ENCODE assay signal across 26 cellular contexts in the genomic region with DNA sequence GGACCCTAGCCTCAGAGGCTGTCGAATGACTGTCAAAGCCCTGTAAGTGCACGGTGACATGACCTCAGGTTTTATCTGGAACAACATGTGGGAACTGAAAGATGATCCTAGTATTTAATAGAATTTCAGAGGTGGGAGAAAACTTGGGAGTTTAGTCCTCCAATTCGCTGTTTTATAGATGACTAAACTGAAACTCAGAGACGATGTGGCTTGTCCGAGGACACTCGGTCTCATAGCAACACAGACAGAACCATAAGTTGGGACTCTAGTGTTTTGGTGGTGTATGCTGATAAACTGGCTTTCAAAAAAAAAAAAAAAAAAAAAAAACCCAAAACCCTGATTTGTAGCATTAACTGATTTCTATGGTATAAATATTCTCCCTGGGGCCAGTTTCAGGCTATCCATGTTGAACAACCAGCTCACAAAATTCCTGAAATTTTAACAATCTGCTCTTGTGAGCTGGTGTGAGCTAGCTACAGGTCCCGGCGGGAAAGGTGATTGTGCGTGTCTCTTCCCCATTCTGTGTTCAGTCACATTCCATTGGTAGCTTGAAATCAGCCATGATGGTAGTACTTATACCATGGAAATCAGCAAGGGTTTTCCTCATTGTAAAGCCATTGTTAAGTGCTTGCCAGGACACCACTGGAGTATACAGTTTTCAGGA.
DNase-seq lines count a peak whose midpoint lies in the region; ATAC-seq, FAIRE-seq and TF ChIP-seq lines count a peak whose summit lies in the region.
"Had no signal": no experiment of that assay in that cellular context is flagged by ENCODE, and none has a peak within 500 bp of the region (broad histone marks: within the 10 kb centered on the region; RNA-seq: fewer than 3 reads in every experiment).

No MANE protein-coding gene starts in this region.

- no peak overlapping the region for H3K4me3 ChIP-seq in GM12878
- no peak overlapping the region for H3K4me3 ChIP-seq in foreskin fibroblast (ENCODE audit: low read depth in 1 of 2, low read length in 2 of 2)
- no peak overlapping the region for H3K4me3 ChIP-seq in HepG2 (replicated peaks in 1 of 3; ENCODE audit: insufficient read depth in 1 of 3, low read depth in 2 of 3, low read length in 3 of 3)
- H3K4me3 ChIP-seq in PC-3 (ENCODE audit: low read length): no peak overlapping the region
- H3K4me3 ChIP-seq in right lobe of liver: no peak overlapping the region
- H3K4me3 ChIP-seq: PC-9, SJCRH30 had no signal

- H3K27ac ChIP-seq in GM12878 (ENCODE audit: control insufficient read depth, insufficient read depth) (no peak overlapping the region), HepG2 (ENCODE audit: extremely low read length, insufficient read depth, low read length) (no peak overlapping the region), PC-3 (ENCODE audit: low read length) (no peak overlapping the region), right lobe of liver (no peak overlapping the region)
- H3K27ac ChIP-seq: PC-9, SJCRH30 had no signal

- no peak overlapping the region for H3K4me2 ChIP-seq in GM12878 (ENCODE audit: control insufficient read depth, insufficient read depth)
- no peak overlapping the region for H3K4me2 ChIP-seq in HepG2 (ENCODE audit: low read depth, low read length)
- no peak overlapping the region for H3K4me2 ChIP-seq in PC-3 (ENCODE audit: low read length)
- H3K4me2 ChIP-seq: PC-9 had no signal

- intact Hi-C loops in GM12878 (cut with micrococcal nuclease; ENCODE audit: unreplicated experiment): no loop called here
- intact Hi-C loops in HepG2 (cut with micrococcal nuclease; ENCODE audit: unreplicated experiment): no loop called here
- intact Hi-C loops in PC-3 (cut with micrococcal nuclease): no loop called here
- intact Hi-C loops in right lobe of liver (cut with DNase I): no loop called here

- in situ Hi-C loops in GM12878 (cut with MboI): no loop called here
- in situ Hi-C loops in HepG2 (cut with HindIII; ENCODE audit: extremely low pct_ligation_motif_present, low pct_unique_long_range_greater_than_20kb): no loop called here

- no peaks in the 10 kb centered on the region for H3K27me3 ChIP-seq in GM12878 (replicated peaks in 1 of 2; ENCODE audit: control insufficient read depth in 2 of 2, insufficient read depth in 2 of 2, low read length in 1 of 2)
- no peaks in the 10 kb centered on the region for H3K27me3 ChIP-seq in HepG2 (ENCODE audit: control insufficient read depth in 1 of 2, insufficient read depth in 2 of 2, low read length in 2 of 2)
- no peaks in the 10 kb centered on the region for H3K27me3 ChIP-seq in PC-3 (ENCODE audit: low read length)
- no peaks in the 10 kb centered on the region for H3K27me3 ChIP-seq in right lobe of liver
- H3K27me3 ChIP-seq: SJCRH30 had no signal

- peaks cover 4% of the 10 kb centered on the region for H3F3A ChIP-seq in PC-3 (ENCODE audit: low read length, unreplicated experiment)

- TF ChIP-seq EP300 in GM12878 (IDR thresholded peaks at IDR 0.05; ENCODE audit: borderline replicate concordance in 1 of 2, control insufficient read depth in 1 of 2, low read depth in 2 of 2, low read length in 2 of 2) (no peak), HepG2 (IDR thresholded peaks at IDR 0.05; ENCODE audit: low read depth in 2 of 2, low read length in 2 of 2) (no peak), HepG2 (CRISPR knock-in tag; IDR thresholded peaks at IDR 0.05; ENCODE audit: borderline replicate concordance) (no peak)

- BruUV-seq in GM12878 (replicated peaks; lab: Mats Ljungman, UMichigan) (no TSS peak), HepG2 (replicated peaks; lab: Mats Ljungman, UMichigan) (no TSS peak), PC-3 (replicated peaks; lab: Mats Ljungman, UMichigan) (no TSS peak)

- H4K20me1 ChIP-seq in GM12878 (ENCODE audit: control insufficient read depth, insufficient read depth) (no peaks in the 10 kb centered on the region), HepG2 (ENCODE audit: insufficient read depth, low read length) (no peaks in the 10 kb centered on the region), PC-3 (ENCODE audit: low read length) (no peaks in the 10 kb centered on the region)

- peak; percentile 89 for DNase-seq in LHCN-M2 (ENCODE audit: low read depth)
- DNase-seq in GM12878 (ENCODE audit: low read depth, low spot score): no peak
- DNase-seq in foreskin fibroblast: peak; percentile 55 to 60
- no peak for DNase-seq in HepG2 (ENCODE audit: low spot score)
- no peak for DNase-seq in PC-3
- DNase-seq in right lobe of liver: no peak
- DNase-seq: C1 segment of cervical spinal cord; CD8-positive, alpha-beta memory T cell; DMS 273 treated with DMSO at 0.1 percent for 48 hours; DMS79; GF-D8; HCEC 1CT; NCI-H1092 treated with DMSO at 0.1 percent for 48 hours; NCI-H1436; NCI-H187 treated with DMSO at 0.1 percent for 48 hours; NCI-H2107; NCI-H524 treated with DMSO at 0.1 percent for 48 hours; NCI-H82; NK-92 treated with Interleukin-12 subunit alpha and Interleukin-12 subunit beta, amount 100 ng/mL, for 24 hours; SJCRH30 had no signal

- TF ChIP-seq POLR2A in GM12878 (IDR thresholded peaks at IDR 0.05; ENCODE audit: low read depth, low read length): no peak
- TF ChIP-seq POLR2A in HepG2 (IDR thresholded peaks at IDR 0.05; ENCODE audit: insufficient read depth in 1 of 2, low read depth in 2 of 2, low read length in 2 of 2): no peak
- no peak for TF ChIP-seq POLR2A in right lobe of liver (IDR thresholded peaks at IDR 0.05)

- H3K9me2 ChIP-seq in PC-3 (replicated peaks; ENCODE audit: low read length): no peaks in the 10 kb centered on the region

- RAD21 ChIA-PET in GM12878 (lab: Charles Lee; ENCODE audit: unreplicated experiment): no interaction called here

- TF ChIP-seq RAD21 in GM12878 (IDR thresholded peaks at IDR 0.05; ENCODE audit: insufficient read depth, low read depth, low read length) (no peak), HepG2 (CRISPR knock-in tag; IDR thresholded peaks at IDR 0.05) (no peak)

- H3K36me3 ChIP-seq in GM12878 (ENCODE audit: control insufficient read depth in 2 of 2, insufficient read depth in 2 of 2, low read length in 1 of 2) (no peaks in the 10 kb centered on the region; a peak in 1 of 4 replicates), HepG2 (replicated peaks in 1 of 2; ENCODE audit: control insufficient read depth in 1 of 2, insufficient read depth in 2 of 2, low read length in 2 of 2) (no peaks in the 10 kb centered on the region), PC-3 (ENCODE audit: low read depth, low read length) (peaks cover 14% of the 10 kb centered on the region; the same call in 1 of the 2 replicates), right lobe of liver (peaks cover 0 to 3% (median 0%) of the 10 kb centered on the region in 4 donors)

- H2AFZ ChIP-seq in GM12878 (ENCODE audit: control insufficient read depth, low read depth, low read length) (no peak overlapping the region), HepG2 (ENCODE audit: low read length) (no peak overlapping the region), PC-3 (ENCODE audit: low read length) (no peak overlapping the region)
- H2AFZ ChIP-seq: PC-9 had no signal

- TF ChIP-seq CTCF in GM12878 (IDR thresholded peaks at IDR 0.05 in 2 of 3, conservative IDR thresholded peaks at IDR 0.05 in 1 of 3; ENCODE audit: control insufficient read depth in 2 of 3, extremely low read depth in 1 of 3, insufficient read depth in 1 of 3, low read depth in 3 of 3, low read length in 3 of 3): no peak
- TF ChIP-seq CTCF in foreskin fibroblast (IDR thresholded peaks at IDR 0.05; ENCODE audit: low read depth, low read length): no peak
- TF ChIP-seq CTCF in HepG2 (CRISPR knock-in tag; IDR thresholded peaks at IDR 0.05): no peak
- no peak for TF ChIP-seq CTCF in PC-3 (conservative IDR thresholded peaks at IDR 0.05; ENCODE audit: low read depth, low read length)
- no peak for TF ChIP-seq CTCF in right lobe of liver (IDR thresholded peaks at IDR 0.05)

- H3K9ac ChIP-seq in GM12878 (ENCODE audit: control insufficient read depth, insufficient read depth, low read length) (no peak overlapping the region), HepG2 (ENCODE audit: insufficient read depth, low read depth, low read length) (no peak overlapping the region), PC-3 (ENCODE audit: low read length) (no peak overlapping the region)

- FAIRE-seq in GM12878 (lab: Jason Lieb, UNC) (no peak), HepG2 (lab: Jason Lieb, UNC) (no peak)
- FAIRE-seq: GM12892, H1 had no signal

- H3K79me2 ChIP-seq in GM12878 (ENCODE audit: control insufficient read depth, insufficient read depth, low read length): no peaks in the 10 kb centered on the region
- H3K79me2 ChIP-seq in HepG2 (ENCODE audit: insufficient read depth, low read length): no peaks in the 10 kb centered on the region
- H3K79me2 ChIP-seq in PC-3 (ENCODE audit: low read length): no peaks in the 10 kb centered on the region

- CTCF ChIA-PET in GM12878 (lab: Yijun Ruan, JAX): interaction anchor here (0.6 to 1.9 kb wide), 3 partner anchors 10 to 348 kb away, joined by 3 to 6 read pairs (median 4); no protein-coding TSS in a partner anchor
- CTCF ChIA-PET in HepG2 (lab: Yijun Ruan, JAX; ENCODE audit: low intra/inter-chr PET ratio, low total read pairs): no interaction called here
- CTCF ChIA-PET in PC-3 (lab: Charles Lee): no interaction called here

- ATAC-seq in GM12878: peak; percentile 54
- ATAC-seq in HG02759 (IDR thresholded peaks at IDR 0.05; ENCODE audit: unreplicated experiment): no peak
- ATAC-seq in HepG2: no peak
- no peak for ATAC-seq in PC-3
- ATAC-seq in right lobe of liver: no peak
- ATAC-seq: Right ventricle myocardium inferior, SK-N-SH treated with all-trans-retinoic acid at 6 μM for 48 hours had no signal

- SMC1A ChIA-PET in GM12878 (lab: Charles Lee; ENCODE audit: uncharacterized antibody, unreplicated experiment): interaction anchor here (0.6 kb wide), 1 partner anchor 41 kb away, joined by 4 read pairs; no protein-coding TSS in a partner anchor

- 43% methylated on average over 9 of the region's 9 CpGs for WGBS in GM12878 (ENCODE audit: insufficient coverage, insufficient replicate concordance, low lambda C conversion rate, missing lambda C conversion rate)
- 82% methylated on average over 9 of the region's 9 CpGs for WGBS in HepG2 (ENCODE audit: low lambda C conversion rate)
- WGBS in right lobe of liver (ENCODE audit: insufficient coverage, low coverage, low lambda C conversion rate, missing lambda C conversion rate): 61% methylated on average over 9 of the region's 9 CpGs

- H3K4me1 ChIP-seq in GM12878 (ENCODE audit: control insufficient read depth, insufficient read depth, low read length) (no peaks in the 10 kb centered on the region), HepG2 (ENCODE audit: insufficient read depth, low read length) (peaks cover 5% of the 10 kb centered on the region; the same call in 1 of the 2 replicates), PC-3 (ENCODE audit: insufficient read depth, low read length) (peaks cover 25% of the 10 kb centered on the region), right lobe of liver (no peaks in the 10 kb centered on the region)

- POLR2A ChIA-PET in GM12878 (lab: Charles Lee) (interaction anchor here (0.7 kb wide), 1 partner anchor 20 kb away, joined by 3 read pairs; no protein-coding TSS in a partner anchor), HepG2 (lab: Yijun Ruan, JAX) (no interaction called here), PC-3 (lab: Charles Lee; ENCODE audit: unreplicated experiment) (no interaction called here)

- H3K9me3 ChIP-seq in GM12878 (replicated peaks; ENCODE audit: control insufficient read depth, insufficient read depth, low read length): no peaks in the 10 kb centered on the region; the same call in 2 of the 3 replicates
- H3K9me3 ChIP-seq in HepG2 (ENCODE audit: low read length): no peaks in the 10 kb centered on the region
- H3K9me3 ChIP-seq in PC-3 (ENCODE audit: low read length): peaks cover 8% of the 10 kb centered on the region; the same call in 1 of the 2 replicates
- H3K9me3 ChIP-seq in right lobe of liver: no peaks in the 10 kb centered on the region
- H3K9me3 ChIP-seq: SJCRH30 had no signal

Comparison
In these comparisons a context has a peak if more than half of its experiments do, and no peak if none do; other contexts are left out.
1. DNase-seq: peak in LHCN-M2 (single experiment) and foreskin fibroblast (2 of 2); none in GM12878 (single experiment), HepG2 (single experiment), PC-3 (single experiment) and right lobe of liver (0 of 3).